22 cellular contexts compared by ENCODE assay signal in genomic region chr5:168377525-168377924, GRCh38.
"Had no signal": no experiment of that assay in that cellular context is flagged by ENCODE, and none has a peak within 500 bp of the region (broad histone marks: within the 10 kb centered on the region; RNA-seq: fewer than 3 reads in every experiment).

No MANE protein-coding gene starts in this region.

- H3K27ac ChIP-seq: coronary artery, neutrophil, pancreas, right lobe of liver, testis, upper lobe of left lung had no signal

- H3K4me3 ChIP-seq: coronary artery, pancreas, right lobe of liver, testis, upper lobe of left lung had no signal

- H3K4me3 Mint-ChIP-seq: activated naive CD8-positive, alpha-beta T cell treated with anti-CD3 and anti-CD28 coated beads, Interleukin-2, amount 50 U/mL, for 24 hours; brain; mesothelial cell of epicardium; natural killer cell treated with Interleukin-12 subunit alpha and Interleukin-12 subunit beta and Interleukin-15 and Interleukin-18, amount 100 ng/mL, for 72 hours; stimulated activated memory B cell treated with anti-CD40 and anti-IgM and Interleukin-4, amounts not matched to agents 10 μg/mL and 1 μg/mL and 100 μg/mL, for 72 hours had no signal

- DNase-seq: activated naive CD4-positive, alpha-beta T cell treated with Interleukin-2 at 50 U/mL for 16 hours; activated naive CD8-positive, alpha-beta T cell treated with anti-CD3 and anti-CD28 coated beads, Interleukin-2, amount 50 U/mL, for 24 hours; activated T-cell treated with anti-CD3 and anti-CD28 coated beads, Interleukin-2, amount 50 U/mL, for 1 hour; anterior cingulate cortex; caudate nucleus; hypothalamus; pancreas; right lobe of liver; stimulated activated CD4-positive, alpha-beta T cell treated with anti-CD3 and anti-CD28 coated beads, Interleukin-4, amount 100 ng/mL, for 24 hours; T1000; testis; upper lobe of left lung had no signal

- H3K36me3 Mint-ChIP-seq: brain; natural killer cell treated with Interleukin-12 subunit alpha and Interleukin-12 subunit beta and Interleukin-15 and Interleukin-18, amount 100 ng/mL, for 72 hours; stimulated activated memory B cell treated with anti-CD40 and anti-IgM and Interleukin-4, amounts not matched to agents 10 μg/mL and 1 μg/mL and 100 μg/mL, for 72 hours had no signal

- H3K27me3 ChIP-seq: neutrophil, pancreas, right lobe of liver, testis, upper lobe of left lung had no signal

- H3K4me1 Mint-ChIP-seq: mesothelial cell of epicardium; stimulated activated memory B cell treated with anti-CD40 and anti-IgM and Interleukin-4, amounts not matched to agents 10 μg/mL and 1 μg/mL and 100 μg/mL, for 72 hours had no signal

- FAIRE-seq: frontal cortex, keratinocyte, pancreas had no signal

- H3K4me1 ChIP-seq: pancreas, testis, upper lobe of left lung had no signal

- H3K36me3 ChIP-seq: neutrophil, pancreas, right lobe of liver, upper lobe of left lung had no signal

- ATAC-seq: activated naive CD8-positive, alpha-beta T cell treated with anti-CD3 and anti-CD28 coated beads, Interleukin-2, amount 50 U/mL, for 24 hours; left lobe of liver; natural killer cell treated with Interleukin-12 subunit alpha and Interleukin-12 subunit beta and Interleukin-15 and Interleukin-18, amount 100 ng/mL, for 72 hours; pancreas; right lobe of liver; stimulated activated memory B cell treated with anti-CD40 and anti-IgM and Interleukin-4, amounts not matched to agents 10 μg/mL and 1 μg/mL and 100 μg/mL, for 72 hours had no signal

- H3K27ac Mint-ChIP-seq: activated naive CD8-positive, alpha-beta T cell treated with anti-CD3 and anti-CD28 coated beads, Interleukin-2, amount 50 U/mL, for 24 hours; activated T-helper 2 cell treated with anti-CD3 and anti-CD28 coated beads, Interferon-gamma antibody, Interleukin-2, Interleukin-4, amounts not matched to agents 10 μg/mL and 5 μg/mL and 100 μg/mL, durations not matched to agents 14 hours and 24 hours and 36 hours; brain; mesothelial cell of epicardium; natural killer cell treated with Interleukin-12 subunit alpha and Interleukin-12 subunit beta and Interleukin-15 and Interleukin-18, amount 100 ng/mL, for 72 hours; stimulated activated memory B cell treated with anti-CD40 and anti-IgM and Interleukin-4, amounts not matched to agents 10 μg/mL and 1 μg/mL and 100 μg/mL, for 72 hours had no signal

- H3K9me3 Mint-ChIP-seq: activated naive CD8-positive, alpha-beta T cell treated with anti-CD3 and anti-CD28 coated beads, Interleukin-2, amount 50 U/mL, for 24 hours; activated T-helper 2 cell treated with anti-CD3 and anti-CD28 coated beads, Interferon-gamma antibody, Interleukin-2, Interleukin-4, amounts not matched to agents 10 μg/mL and 5 μg/mL and 100 μg/mL, durations not matched to agents 14 hours and 24 hours and 36 hours; natural killer cell treated with Interleukin-12 subunit alpha and Interleukin-12 subunit beta and Interleukin-15 and Interleukin-18, amount 100 ng/mL, for 72 hours; stimulated activated memory B cell treated with anti-CD40 and anti-IgM and Interleukin-4, amounts not matched to agents 10 μg/mL and 1 μg/mL and 100 μg/mL, for 72 hours had no signal

- H3K27me3 Mint-ChIP-seq: activated naive CD8-positive, alpha-beta T cell treated with anti-CD3 and anti-CD28 coated beads, Interleukin-2, amount 50 U/mL, for 24 hours; stimulated activated memory B cell treated with anti-CD40 and anti-IgM and Interleukin-4, amounts not matched to agents 10 μg/mL and 1 μg/mL and 100 μg/mL, for 72 hours had no signal

- H3K9me3 ChIP-seq: neutrophil, pancreas, right lobe of liver, testis, upper lobe of left lung had no signal
